ENCODE assay signal across 1 cellular context in the genomic region with DNA sequence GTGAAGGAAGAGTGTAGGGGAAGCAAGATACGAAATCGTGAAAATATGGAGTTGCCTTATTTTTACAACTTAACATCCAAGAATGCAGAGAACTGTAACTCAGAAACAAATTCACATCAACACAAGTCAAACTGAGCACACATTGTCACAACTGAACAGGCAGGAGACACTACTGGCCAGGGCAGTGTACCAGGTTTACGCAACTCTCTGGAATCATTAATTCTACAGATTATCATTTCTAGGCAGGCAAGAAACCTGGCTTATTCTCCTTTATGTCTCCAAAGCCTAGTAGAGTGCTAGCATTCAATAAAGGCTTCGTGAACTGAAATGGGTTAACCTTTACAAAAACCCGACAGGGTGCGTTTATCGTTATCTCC.
TF ChIP-seq lines count a peak whose summit lies in the region.

No MANE protein-coding gene starts in this region.

TF ChIP-seq in HepG2, 621 proteins besides CTCF, POLR2A, EP300 and RAD21 (continued from another document and continues in another):
- TF ChIP-seq, protein P1, sequence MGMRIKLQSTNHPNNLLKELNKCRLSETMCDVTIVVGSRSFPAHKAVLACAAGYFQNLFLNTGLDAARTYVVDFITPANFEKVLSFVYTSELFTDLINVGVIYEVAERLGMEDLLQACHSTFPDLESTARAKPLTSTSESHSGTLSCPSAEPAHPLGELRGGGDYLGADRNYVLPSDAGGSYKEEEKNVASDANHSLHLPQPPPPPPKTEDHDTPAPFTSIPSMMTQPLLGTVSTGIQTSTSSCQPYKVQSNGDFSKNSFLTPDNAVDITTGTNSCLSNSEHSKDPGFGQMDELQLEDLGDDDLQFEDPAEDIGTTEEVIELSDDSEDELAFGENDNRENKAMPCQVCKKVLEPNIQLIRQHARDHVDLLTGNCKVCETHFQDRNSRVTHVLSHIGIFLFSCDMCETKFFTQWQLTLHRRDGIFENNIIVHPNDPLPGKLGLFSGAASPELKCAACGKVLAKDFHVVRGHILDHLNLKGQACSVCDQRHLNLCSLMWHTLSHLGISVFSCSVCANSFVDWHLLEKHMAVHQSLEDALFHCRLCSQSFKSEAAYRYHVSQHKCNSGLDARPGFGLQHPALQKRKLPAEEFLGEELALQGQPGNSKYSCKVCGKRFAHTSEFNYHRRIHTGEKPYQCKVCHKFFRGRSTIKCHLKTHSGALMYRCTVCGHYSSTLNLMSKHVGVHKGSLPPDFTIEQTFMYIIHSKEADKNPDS (CRISPR knock-in tag; IDR thresholded peaks at IDR 0.05), result 0 out of 2 replicates have a peak, but pooled peaks have one; percentile 4
- TF ChIP-seq, protein P2, sequence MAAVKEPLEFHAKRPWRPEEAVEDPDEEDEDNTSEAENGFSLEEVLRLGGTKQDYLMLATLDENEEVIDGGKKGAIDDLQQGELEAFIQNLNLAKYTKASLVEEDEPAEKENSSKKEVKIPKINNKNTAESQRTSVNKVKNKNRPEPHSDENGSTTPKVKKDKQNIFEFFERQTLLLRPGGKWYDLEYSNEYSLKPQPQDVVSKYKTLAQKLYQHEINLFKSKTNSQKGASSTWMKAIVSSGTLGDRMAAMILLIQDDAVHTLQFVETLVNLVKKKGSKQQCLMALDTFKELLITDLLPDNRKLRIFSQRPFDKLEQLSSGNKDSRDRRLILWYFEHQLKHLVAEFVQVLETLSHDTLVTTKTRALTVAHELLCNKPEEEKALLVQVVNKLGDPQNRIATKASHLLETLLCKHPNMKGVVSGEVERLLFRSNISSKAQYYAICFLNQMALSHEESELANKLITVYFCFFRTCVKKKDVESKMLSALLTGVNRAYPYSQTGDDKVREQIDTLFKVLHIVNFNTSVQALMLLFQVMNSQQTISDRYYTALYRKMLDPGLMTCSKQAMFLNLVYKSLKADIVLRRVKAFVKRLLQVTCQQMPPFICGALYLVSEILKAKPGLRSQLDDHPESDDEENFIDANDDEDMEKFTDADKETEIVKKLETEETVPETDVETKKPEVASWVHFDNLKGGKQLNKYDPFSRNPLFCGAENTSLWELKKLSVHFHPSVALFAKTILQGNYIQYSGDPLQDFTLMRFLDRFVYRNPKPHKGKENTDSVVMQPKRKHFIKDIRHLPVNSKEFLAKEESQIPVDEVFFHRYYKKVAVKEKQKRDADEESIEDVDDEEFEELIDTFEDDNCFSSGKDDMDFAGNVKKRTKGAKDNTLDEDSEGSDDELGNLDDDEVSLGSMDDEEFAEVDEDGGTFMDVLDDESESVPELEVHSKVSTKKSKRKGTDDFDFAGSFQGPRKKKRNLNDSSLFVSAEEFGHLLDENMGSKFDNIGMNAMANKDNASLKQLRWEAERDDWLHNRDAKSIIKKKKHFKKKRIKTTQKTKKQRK (IDR thresholded peaks at IDR 0.05; ENCODE audit: low read length), result no peak
- TF ChIP-seq SETDB1 (CRISPR knock-in tag; IDR thresholded peaks at IDR 0.05; ENCODE audit: borderline replicate concordance), result no peak
- TF ChIP-seq, protein P3, sequence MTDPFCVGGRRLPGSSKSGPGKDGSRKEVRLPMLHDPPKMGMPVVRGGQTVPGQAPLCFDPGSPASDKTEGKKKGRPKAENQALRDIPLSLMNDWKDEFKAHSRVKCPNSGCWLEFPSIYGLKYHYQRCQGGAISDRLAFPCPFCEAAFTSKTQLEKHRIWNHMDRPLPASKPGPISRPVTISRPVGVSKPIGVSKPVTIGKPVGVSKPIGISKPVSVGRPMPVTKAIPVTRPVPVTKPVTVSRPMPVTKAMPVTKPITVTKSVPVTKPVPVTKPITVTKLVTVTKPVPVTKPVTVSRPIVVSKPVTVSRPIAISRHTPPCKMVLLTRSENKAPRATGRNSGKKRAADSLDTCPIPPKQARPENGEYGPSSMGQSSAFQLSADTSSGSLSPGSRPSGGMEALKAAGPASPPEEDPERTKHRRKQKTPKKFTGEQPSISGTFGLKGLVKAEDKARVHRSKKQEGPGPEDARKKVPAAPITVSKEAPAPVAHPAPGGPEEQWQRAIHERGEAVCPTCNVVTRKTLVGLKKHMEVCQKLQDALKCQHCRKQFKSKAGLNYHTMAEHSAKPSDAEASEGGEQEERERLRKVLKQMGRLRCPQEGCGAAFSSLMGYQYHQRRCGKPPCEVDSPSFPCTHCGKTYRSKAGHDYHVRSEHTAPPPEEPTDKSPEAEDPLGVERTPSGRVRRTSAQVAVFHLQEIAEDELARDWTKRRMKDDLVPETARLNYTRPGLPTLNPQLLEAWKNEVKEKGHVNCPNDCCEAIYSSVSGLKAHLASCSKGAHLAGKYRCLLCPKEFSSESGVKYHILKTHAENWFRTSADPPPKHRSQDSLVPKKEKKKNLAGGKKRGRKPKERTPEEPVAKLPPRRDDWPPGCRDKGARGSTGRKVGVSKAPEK (CRISPR knock-in tag; IDR thresholded peaks at IDR 0.05; ENCODE audit: borderline replicate concordance), result no peak
- TF ChIP-seq, protein P4, sequence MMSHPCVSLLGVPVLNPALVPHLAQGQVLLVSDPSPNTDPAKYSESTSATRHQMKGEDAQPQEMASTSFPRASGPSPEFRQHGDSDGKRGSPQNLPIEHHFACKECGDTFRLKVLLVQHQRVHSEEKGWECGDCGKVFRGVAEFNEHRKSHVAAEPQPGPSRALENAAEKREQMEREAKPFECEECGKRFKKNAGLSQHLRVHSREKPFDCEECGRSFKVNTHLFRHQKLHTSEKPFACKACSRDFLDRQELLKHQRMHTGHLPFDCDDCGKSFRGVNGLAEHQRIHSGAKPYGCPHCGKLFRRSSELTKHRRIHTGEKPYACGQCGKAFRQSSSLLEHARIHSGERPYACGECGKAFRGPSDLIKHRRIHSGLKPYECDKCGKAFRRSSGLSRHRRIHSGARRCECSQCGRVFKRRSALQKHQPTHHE (CRISPR knock-in tag; IDR thresholded peaks at IDR 0.05; ENCODE audit: borderline replicate concordance), result no peak
- TF ChIP-seq, protein P5, sequence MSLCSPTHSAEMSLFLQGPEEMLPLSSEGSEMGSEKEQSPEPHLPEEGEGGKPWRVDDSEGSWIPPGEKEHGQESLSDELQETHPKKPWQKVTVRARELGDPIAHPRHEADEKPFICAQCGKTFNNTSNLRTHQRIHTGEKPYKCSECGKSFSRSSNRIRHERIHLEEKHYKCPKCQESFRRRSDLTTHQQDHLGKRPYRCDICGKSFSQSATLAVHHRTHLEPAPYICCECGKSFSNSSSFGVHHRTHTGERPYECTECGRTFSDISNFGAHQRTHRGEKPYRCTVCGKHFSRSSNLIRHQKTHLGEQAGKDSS (CRISPR knock-in tag; IDR thresholded peaks at IDR 0.05; ENCODE audit: borderline replicate concordance, low read depth), result no peak
- no peak for TF ChIP-seq SKI (IDR thresholded peaks at IDR 0.05; ENCODE audit: partially characterized antibody)
- TF ChIP-seq, protein P6, sequence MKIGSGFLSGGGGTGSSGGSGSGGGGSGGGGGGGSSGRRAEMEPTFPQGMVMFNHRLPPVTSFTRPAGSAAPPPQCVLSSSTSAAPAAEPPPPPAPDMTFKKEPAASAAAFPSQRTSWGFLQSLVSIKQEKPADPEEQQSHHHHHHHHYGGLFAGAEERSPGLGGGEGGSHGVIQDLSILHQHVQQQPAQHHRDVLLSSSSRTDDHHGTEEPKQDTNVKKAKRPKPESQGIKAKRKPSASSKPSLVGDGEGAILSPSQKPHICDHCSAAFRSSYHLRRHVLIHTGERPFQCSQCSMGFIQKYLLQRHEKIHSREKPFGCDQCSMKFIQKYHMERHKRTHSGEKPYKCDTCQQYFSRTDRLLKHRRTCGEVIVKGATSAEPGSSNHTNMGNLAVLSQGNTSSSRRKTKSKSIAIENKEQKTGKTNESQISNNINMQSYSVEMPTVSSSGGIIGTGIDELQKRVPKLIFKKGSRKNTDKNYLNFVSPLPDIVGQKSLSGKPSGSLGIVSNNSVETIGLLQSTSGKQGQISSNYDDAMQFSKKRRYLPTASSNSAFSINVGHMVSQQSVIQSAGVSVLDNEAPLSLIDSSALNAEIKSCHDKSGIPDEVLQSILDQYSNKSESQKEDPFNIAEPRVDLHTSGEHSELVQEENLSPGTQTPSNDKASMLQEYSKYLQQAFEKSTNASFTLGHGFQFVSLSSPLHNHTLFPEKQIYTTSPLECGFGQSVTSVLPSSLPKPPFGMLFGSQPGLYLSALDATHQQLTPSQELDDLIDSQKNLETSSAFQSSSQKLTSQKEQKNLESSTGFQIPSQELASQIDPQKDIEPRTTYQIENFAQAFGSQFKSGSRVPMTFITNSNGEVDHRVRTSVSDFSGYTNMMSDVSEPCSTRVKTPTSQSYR (CRISPR knock-in tag; IDR thresholded peaks at IDR 0.05; ENCODE audit: borderline replicate concordance), result 0 out of 2 replicates have a peak, but pooled peaks have one; percentile 10
- TF ChIP-seq CBX1 (IDR thresholded peaks at IDR 0.05; ENCODE audit: low read depth), result no peak
- TF ChIP-seq, protein P7, sequence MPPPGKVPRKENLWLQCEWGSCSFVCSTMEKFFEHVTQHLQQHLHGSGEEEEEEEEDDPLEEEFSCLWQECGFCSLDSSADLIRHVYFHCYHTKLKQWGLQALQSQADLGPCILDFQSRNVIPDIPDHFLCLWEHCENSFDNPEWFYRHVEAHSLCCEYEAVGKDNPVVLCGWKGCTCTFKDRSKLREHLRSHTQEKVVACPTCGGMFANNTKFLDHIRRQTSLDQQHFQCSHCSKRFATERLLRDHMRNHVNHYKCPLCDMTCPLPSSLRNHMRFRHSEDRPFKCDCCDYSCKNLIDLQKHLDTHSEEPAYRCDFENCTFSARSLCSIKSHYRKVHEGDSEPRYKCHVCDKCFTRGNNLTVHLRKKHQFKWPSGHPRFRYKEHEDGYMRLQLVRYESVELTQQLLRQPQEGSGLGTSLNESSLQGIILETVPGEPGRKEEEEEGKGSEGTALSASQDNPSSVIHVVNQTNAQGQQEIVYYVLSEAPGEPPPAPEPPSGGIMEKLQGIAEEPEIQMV (CRISPR knock-in tag; IDR thresholded peaks at IDR 0.05; ENCODE audit: low read depth), result no peak
- TF ChIP-seq, protein P8, sequence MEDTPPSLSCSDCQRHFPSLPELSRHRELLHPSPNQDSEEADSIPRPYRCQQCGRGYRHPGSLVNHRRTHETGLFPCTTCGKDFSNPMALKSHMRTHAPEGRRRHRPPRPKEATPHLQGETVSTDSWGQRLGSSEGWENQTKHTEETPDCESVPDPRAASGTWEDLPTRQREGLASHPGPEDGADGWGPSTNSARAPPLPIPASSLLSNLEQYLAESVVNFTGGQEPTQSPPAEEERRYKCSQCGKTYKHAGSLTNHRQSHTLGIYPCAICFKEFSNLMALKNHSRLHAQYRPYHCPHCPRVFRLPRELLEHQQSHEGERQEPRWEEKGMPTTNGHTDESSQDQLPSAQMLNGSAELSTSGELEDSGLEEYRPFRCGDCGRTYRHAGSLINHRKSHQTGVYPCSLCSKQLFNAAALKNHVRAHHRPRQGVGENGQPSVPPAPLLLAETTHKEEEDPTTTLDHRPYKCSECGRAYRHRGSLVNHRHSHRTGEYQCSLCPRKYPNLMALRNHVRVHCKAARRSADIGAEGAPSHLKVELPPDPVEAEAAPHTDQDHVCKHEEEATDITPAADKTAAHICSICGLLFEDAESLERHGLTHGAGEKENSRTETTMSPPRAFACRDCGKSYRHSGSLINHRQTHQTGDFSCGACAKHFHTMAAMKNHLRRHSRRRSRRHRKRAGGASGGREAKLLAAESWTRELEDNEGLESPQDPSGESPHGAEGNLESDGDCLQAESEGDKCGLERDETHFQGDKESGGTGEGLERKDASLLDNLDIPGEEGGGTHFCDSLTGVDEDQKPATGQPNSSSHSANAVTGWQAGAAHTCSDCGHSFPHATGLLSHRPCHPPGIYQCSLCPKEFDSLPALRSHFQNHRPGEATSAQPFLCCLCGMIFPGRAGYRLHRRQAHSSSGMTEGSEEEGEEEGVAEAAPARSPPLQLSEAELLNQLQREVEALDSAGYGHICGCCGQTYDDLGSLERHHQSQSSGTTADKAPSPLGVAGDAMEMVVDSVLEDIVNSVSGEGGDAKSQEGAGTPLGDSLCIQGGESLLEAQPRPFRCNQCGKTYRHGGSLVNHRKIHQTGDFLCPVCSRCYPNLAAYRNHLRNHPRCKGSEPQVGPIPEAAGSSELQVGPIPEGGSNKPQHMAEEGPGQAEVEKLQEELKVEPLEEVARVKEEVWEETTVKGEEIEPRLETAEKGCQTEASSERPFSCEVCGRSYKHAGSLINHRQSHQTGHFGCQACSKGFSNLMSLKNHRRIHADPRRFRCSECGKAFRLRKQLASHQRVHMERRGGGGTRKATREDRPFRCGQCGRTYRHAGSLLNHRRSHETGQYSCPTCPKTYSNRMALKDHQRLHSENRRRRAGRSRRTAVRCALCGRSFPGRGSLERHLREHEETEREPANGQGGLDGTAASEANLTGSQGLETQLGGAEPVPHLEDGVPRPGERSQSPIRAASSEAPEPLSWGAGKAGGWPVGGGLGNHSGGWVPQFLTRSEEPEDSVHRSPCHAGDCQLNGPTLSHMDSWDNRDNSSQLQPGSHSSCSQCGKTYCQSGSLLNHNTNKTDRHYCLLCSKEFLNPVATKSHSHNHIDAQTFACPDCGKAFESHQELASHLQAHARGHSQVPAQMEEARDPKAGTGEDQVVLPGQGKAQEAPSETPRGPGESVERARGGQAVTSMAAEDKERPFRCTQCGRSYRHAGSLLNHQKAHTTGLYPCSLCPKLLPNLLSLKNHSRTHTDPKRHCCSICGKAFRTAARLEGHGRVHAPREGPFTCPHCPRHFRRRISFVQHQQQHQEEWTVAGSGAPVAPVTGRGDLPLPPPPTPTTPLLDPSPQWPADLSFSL (CRISPR knock-in tag; IDR thresholded peaks at IDR 0.05), result no peak
- no peak for TF ChIP-seq TAF1 (CRISPR knock-in tag; IDR thresholded peaks at IDR 0.05)
- TF ChIP-seq SRSF1 (optimal IDR thresholded peaks at IDR 0.05; ENCODE audit: low read depth, low read length), result no peak
- no peak for TF ChIP-seq KDM4B (CRISPR knock-in tag; IDR thresholded peaks at IDR 0.05)
- no peak for TF ChIP-seq ATM (IDR thresholded peaks at IDR 0.05; ENCODE audit: borderline replicate concordance)
- no peak for TF ChIP-seq ZNF547 (CRISPR knock-in tag; IDR thresholded peaks at IDR 0.05)
- TF ChIP-seq MAF1 (CRISPR knock-in tag; IDR thresholded peaks at IDR 0.05; ENCODE audit: borderline replicate concordance), result no peak
- no peak for TF ChIP-seq ZNF331 (CRISPR knock-in tag; IDR thresholded peaks at IDR 0.05)
- no peak for TF ChIP-seq LCORL (IDR thresholded peaks at IDR 0.05)
- TF ChIP-seq LCORL (CRISPR knock-in tag; IDR thresholded peaks at IDR 0.05), result no peak
- TF ChIP-seq ZNF570 (CRISPR knock-in tag; IDR thresholded peaks at IDR 0.05; ENCODE audit: borderline replicate concordance), result 0 out of 2 replicates have a peak, but pooled peaks have one; percentile 3
- no peak for TF ChIP-seq TBX2 (CRISPR knock-in tag; IDR thresholded peaks at IDR 0.05; ENCODE audit: borderline replicate concordance)
- TF ChIP-seq ELF3 (CRISPR knock-in tag; IDR thresholded peaks at IDR 0.05), result no peak
- TF ChIP-seq NFE2L1 (CRISPR knock-in tag; IDR thresholded peaks at IDR 0.05; ENCODE audit: borderline replicate concordance), result no peak
- TF ChIP-seq, protein P9, sequence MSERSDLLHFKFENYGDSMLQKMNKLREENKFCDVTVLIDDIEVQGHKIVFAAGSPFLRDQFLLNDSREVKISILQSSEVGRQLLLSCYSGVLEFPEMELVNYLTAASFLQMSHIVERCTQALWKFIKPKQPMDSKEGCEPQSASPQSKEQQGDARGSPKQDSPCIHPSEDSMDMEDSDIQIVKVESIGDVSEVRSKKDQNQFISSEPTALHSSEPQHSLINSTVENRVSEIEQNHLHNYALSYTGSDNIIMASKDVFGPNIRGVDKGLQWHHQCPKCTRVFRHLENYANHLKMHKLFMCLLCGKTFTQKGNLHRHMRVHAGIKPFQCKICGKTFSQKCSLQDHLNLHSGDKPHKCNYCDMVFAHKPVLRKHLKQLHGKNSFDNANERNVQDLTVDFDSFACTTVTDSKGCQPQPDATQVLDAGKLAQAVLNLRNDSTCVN (CRISPR knock-in tag; IDR thresholded peaks at IDR 0.05; ENCODE audit: borderline replicate concordance), result no peak
- no peak for TF ChIP-seq SMC3 (IDR thresholded peaks at IDR 0.05; ENCODE audit: low read length)
- TF ChIP-seq ISX (CRISPR knock-in tag; conservative IDR thresholded peaks at IDR 0.05), result no peak
